Comparison of ENCODE assay signal across 17 cellular contexts in the genomic region with DNA sequence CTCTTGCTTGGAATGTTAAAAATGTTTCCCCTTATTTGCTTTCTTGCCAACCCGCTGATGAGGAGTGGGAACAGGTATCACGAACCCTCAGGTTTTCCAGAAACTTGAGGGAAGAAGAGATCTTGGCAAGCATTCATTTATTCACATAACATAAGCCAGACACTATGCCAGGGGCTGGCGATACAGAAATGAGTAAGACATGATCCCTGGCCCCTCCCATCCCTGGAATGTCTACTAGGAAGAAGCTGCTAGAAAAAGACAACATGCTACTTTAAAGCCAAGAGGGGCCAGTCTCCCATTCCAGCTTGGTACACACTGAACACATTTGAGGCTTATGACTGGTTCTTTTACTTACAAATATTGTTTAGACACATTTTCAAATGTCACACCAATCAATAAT. TPM values are rescaled to one million over a fixed set of nuclear protein-coding genes. Genes with fewer than 3 reads are reported as not detected.
DNase-seq lines count a peak whose midpoint lies in the region; ATAC-seq and TF ChIP-seq lines count a peak whose summit lies in the region.
"Had no signal": no experiment of that assay in that cellular context is flagged by ENCODE, and none has a peak within 500 bp of the region (broad histone marks: within the 10 kb centered on the region; RNA-seq: fewer than 3 reads in every experiment).

No MANE protein-coding gene starts in this region.

- H4K8ac ChIP-seq in mesendoderm (ENCODE audit: low read depth, low read length): no peak overlapping the region

- no peak overlapping the region for H3K4ac ChIP-seq in mesendoderm (ENCODE audit: low read depth, low read length)

- H3K79me2 ChIP-seq in mesendoderm (ENCODE audit: control insufficient read depth, insufficient read depth, low read length): no peaks in the 10 kb centered on the region

- H3K27me3 ChIP-seq in mesendoderm (ENCODE audit: insufficient read depth, low read length, poor library complexity) (no peaks in the 10 kb centered on the region), H7 (ENCODE audit: control insufficient read depth, insufficient read depth, low read length) (no peaks in the 10 kb centered on the region)
- H3K27me3 ChIP-seq: colonic mucosa, esophagus muscularis mucosa, stomach had no signal

- no peaks in the 10 kb centered on the region for H3K4me1 ChIP-seq in mesendoderm (ENCODE audit: control insufficient read depth, low read depth, low read length)
- H3K4me1 ChIP-seq: colonic mucosa had no signal

- H3K56ac ChIP-seq in mesendoderm (ENCODE audit: low read length): no peak overlapping the region

- H4K5ac ChIP-seq in mesendoderm (ENCODE audit: low read length): no peak overlapping the region

- H3K36me3 ChIP-seq in mesendoderm (ENCODE audit: control insufficient read depth, insufficient read depth, low read length) (peaks cover 6% of the 10 kb centered on the region), H7 (replicated peaks; ENCODE audit: control insufficient read depth, insufficient read depth, low read length) (peaks cover 12% of the 10 kb centered on the region)
- H3K36me3 ChIP-seq: colonic mucosa had no signal

- H3K27ac ChIP-seq in mesendoderm (ENCODE audit: low read depth, low read length): no peak overlapping the region
- H3K27ac ChIP-seq: colonic mucosa, esophagus muscularis mucosa, stomach, WERI-Rb-1 had no signal

- H3K79me1 ChIP-seq in mesendoderm (ENCODE audit: low read length): no peaks in the 10 kb centered on the region

- no peak overlapping the region for H3K23ac ChIP-seq in mesendoderm (ENCODE audit: low read length)

- H3K9ac ChIP-seq in mesendoderm (ENCODE audit: low read length): no peak overlapping the region

- WGBS in mesendoderm (ENCODE audit: extremely low coverage, insufficient coverage, low lambda C conversion rate): no CpG with 5 or more reads among the region's 3 CpGs

- no peak overlapping the region for H3K18ac ChIP-seq in mesendoderm (ENCODE audit: low read length)

- DNase-seq in Daoy (ENCODE audit: low read depth): peak; percentile 25
- DNase-seq in NCI-H226: peak; percentile 50
- peak; percentile 37 for DNase-seq in choroid plexus epithelial cell (ENCODE audit: low read depth)
- peak; percentile 7 for DNase-seq in mesendoderm
- no peak for DNase-seq in pons (ENCODE audit: low spot score)
- no peak for DNase-seq in H7
- DNase-seq: activated CD8-positive, alpha-beta memory T cell treated with anti-CD3 and anti-CD28 coated beads for 24 hours; colonic mucosa; left ventricle myocardium superior; natural killer cell; NCI-H1930; NCI-H524 treated with DMSO at 0.1 percent for 48 hours; stomach; WERI-Rb-1 had no signal

- H2BK15ac ChIP-seq in mesendoderm (replicated peaks; ENCODE audit: low read depth): no peak overlapping the region

- no peak for ATAC-seq in HG03520 (IDR thresholded peaks at IDR 0.05; ENCODE audit: unreplicated experiment)
- ATAC-seq in HG03159 (IDR thresholded peaks at IDR 0.05; ENCODE audit: unreplicated experiment): no peak
- ATAC-seq: left ventricle myocardium superior, natural killer cell had no signal

- H2AK5ac ChIP-seq in mesendoderm (ENCODE audit: low read length): no peak overlapping the region

- no peak overlapping the region for H2BK120ac ChIP-seq in mesendoderm (ENCODE audit: low read depth, low read length)

- H2BK5ac ChIP-seq in mesendoderm (ENCODE audit: low read length): no peak overlapping the region

- H3K4me3 ChIP-seq in choroid plexus epithelial cell (ENCODE audit: low read depth, low read length): no peak overlapping the region
- no peak overlapping the region for H3K4me3 ChIP-seq in mesendoderm (ENCODE audit: low read length)
- H3K4me3 ChIP-seq in H7 (ENCODE audit: insufficient read depth, low read depth, low read length): no peak overlapping the region
- H3K4me3 ChIP-seq: colonic mucosa, esophagus muscularis mucosa, stomach had no signal

- no peak for TF ChIP-seq CTCF in choroid plexus epithelial cell (conservative IDR thresholded peaks at IDR 0.05; ENCODE audit: low read depth, low read length)

- no peak overlapping the region for H3K4me2 ChIP-seq in mesendoderm (ENCODE audit: low read length)

RNA-seq across cellular contexts. Expression of a gene that starts 26.4 kb away (rescaled TPM):
- total RNA-seq in Daoy (2014; rRNA removed; shearing (Covaris generic)): 22.9 and 26.7 TPM in 2 replicates
- 26.1 TPM for polyA plus RNA-seq in mesendoderm (2013, experiment 1 of 2)
- 29.0 TPM for polyA plus RNA-seq in mesendoderm (2013, experiment 2 of 2)
- total RNA-seq in H7 (2014; rRNA removed; shearing (Covaris generic)): 18.5 and 18.6 TPM in 2 replicates

Comparison
In these comparisons a context has a peak if more than half of its experiments do, and no peak if none do; other contexts are left out.
1. DNase-seq: peak in Daoy (single experiment), NCI-H226 (single experiment), choroid plexus epithelial cell (single experiment) and mesendoderm (single experiment); none in pons (single experiment) and H7 (single experiment).